In genomic region chr12:109097435-109098141, GRCh38 we compare ENCODE assay signal across 1 cellular context.
A peak's percentile ranks its signal among the peaks of the same experiment; 100 is the strongest.
TF ChIP-seq lines count a peak whose summit lies in the region.

UNG (plus strand) TSS chr12:109097597; CDS start chr12:109097680, 83 bp downstream.

TF ChIP-seq in HepG2, 621 proteins besides CTCF, POLR2A, EP300 and RAD21 (continued from another document and continues in another):
- peak; percentile 82 for TF ChIP-seq ZNF687 (CRISPR knock-in tag; IDR thresholded peaks at IDR 0.05)
- no peak for TF ChIP-seq ZSCAN12 (CRISPR knock-in tag; IDR thresholded peaks at IDR 0.05)
- TF ChIP-seq ZBTB7B (CRISPR knock-in tag; IDR thresholded peaks at IDR 0.05) = no peak; the same call in none of the 2 replicates
- TF ChIP-seq ZNF776 (CRISPR knock-in tag; IDR thresholded peaks at IDR 0.05) = no peak
- TF ChIP-seq ZBTB46 (CRISPR knock-in tag; IDR thresholded peaks at IDR 0.05; ENCODE audit: borderline replicate concordance) = no peak
- no peak for TF ChIP-seq HOXA5 (CRISPR knock-in tag; IDR thresholded peaks at IDR 0.05)
- TF ChIP-seq SNAPC2 (CRISPR knock-in tag; IDR thresholded peaks at IDR 0.05) = peak; percentile 64; the same call in 1 of the 2 replicates
- TF ChIP-seq REST (IDR thresholded peaks at IDR 0.05; ENCODE audit: borderline replicate concordance in 1 of 2, low read depth in 1 of 2, low read length in 2 of 2) = no peak
- peak; percentile 58; the same call in 1 of the 2 replicates for TF ChIP-seq ARNTL (CRISPR knock-in tag; IDR thresholded peaks at IDR 0.05)
- 0 out of 2 replicates have a peak, but pooled peaks have one; percentile 29 for TF ChIP-seq ZNF564 (CRISPR knock-in tag; IDR thresholded peaks at IDR 0.05)
- peak; percentile 76; the same call in 1 of the 2 replicates for TF ChIP-seq MXD3 (CRISPR knock-in tag; IDR thresholded peaks at IDR 0.05)
- TF ChIP-seq NR0B2 (CRISPR knock-in tag; IDR thresholded peaks at IDR 0.05) = peak; percentile 13; the same call in 1 of the 2 replicates
- no peak for TF ChIP-seq RELA (CRISPR knock-in tag; IDR thresholded peaks at IDR 0.05)
- TF ChIP-seq ATF4 (CRISPR knock-in tag; IDR thresholded peaks at IDR 0.05) = peak in 1 of 2 experiments; percentile 79; a peak in 2 of 4 replicates
- TF ChIP-seq ZNF160 (CRISPR knock-in tag; IDR thresholded peaks at IDR 0.05) = 0 out of 2 replicates have a peak, but pooled peaks have one; percentile 70
- no peak for TF ChIP-seq CHD4 (IDR thresholded peaks at IDR 0.05; ENCODE audit: borderline replicate concordance, low read length)
- peak; percentile 25 for TF ChIP-seq CBX1 (IDR thresholded peaks at IDR 0.05; ENCODE audit: low read depth)
- no peak for TF ChIP-seq ZNF646 (CRISPR knock-in tag; IDR thresholded peaks at IDR 0.05)
- no peak for TF ChIP-seq ZNF12 (CRISPR knock-in tag; IDR thresholded peaks at IDR 0.05)
- 0 out of 2 replicates have a peak, but pooled peaks have one; percentile 47 for TF ChIP-seq ZNF136 (CRISPR knock-in tag; IDR thresholded peaks at IDR 0.05; ENCODE audit: low read depth)
- peak; percentile 72; the same call in 1 of the 2 replicates for TF ChIP-seq ZSCAN5A (CRISPR knock-in tag; IDR thresholded peaks at IDR 0.05; ENCODE audit: borderline replicate concordance)
- no peak for TF ChIP-seq ZNF101 (CRISPR knock-in tag; IDR thresholded peaks at IDR 0.05; ENCODE audit: borderline replicate concordance, low read depth)
- 0 out of 2 replicates have a peak, but pooled peaks have one; percentile 39 for TF ChIP-seq TIGD3 (CRISPR knock-in tag; IDR thresholded peaks at IDR 0.05; ENCODE audit: borderline replicate concordance)
- peak; percentile 5; the same call in 1 of the 2 replicates for TF ChIP-seq ZNF614 (CRISPR knock-in tag; IDR thresholded peaks at IDR 0.05; ENCODE audit: borderline replicate concordance)
- peak; percentile 14; the same call in 1 of the 2 replicates for TF ChIP-seq KDM2A (CRISPR knock-in tag; IDR thresholded peaks at IDR 0.05; ENCODE audit: borderline replicate concordance, low read depth)
- 0 out of 2 replicates have a peak, but pooled peaks have one; percentile 33 for TF ChIP-seq CC2D1A (CRISPR knock-in tag; IDR thresholded peaks at IDR 0.05)
- peak; percentile 66 for TF ChIP-seq GATAD1 (CRISPR knock-in tag; IDR thresholded peaks at IDR 0.05)
- TF ChIP-seq YEATS4 (CRISPR knock-in tag; IDR thresholded peaks at IDR 0.05; ENCODE audit: borderline replicate concordance) = 0 out of 2 replicates have a peak, but pooled peaks have one; percentile 20
- no peak for TF ChIP-seq LBX2 (CRISPR knock-in tag; IDR thresholded peaks at IDR 0.05; ENCODE audit: borderline replicate concordance)
- no peak for TF ChIP-seq ISL2 (CRISPR knock-in tag; IDR thresholded peaks at IDR 0.05)
- TF ChIP-seq THRA (CRISPR knock-in tag; IDR thresholded peaks at IDR 0.05; ENCODE audit: borderline replicate concordance) = no peak
